In the genomic region with DNA sequence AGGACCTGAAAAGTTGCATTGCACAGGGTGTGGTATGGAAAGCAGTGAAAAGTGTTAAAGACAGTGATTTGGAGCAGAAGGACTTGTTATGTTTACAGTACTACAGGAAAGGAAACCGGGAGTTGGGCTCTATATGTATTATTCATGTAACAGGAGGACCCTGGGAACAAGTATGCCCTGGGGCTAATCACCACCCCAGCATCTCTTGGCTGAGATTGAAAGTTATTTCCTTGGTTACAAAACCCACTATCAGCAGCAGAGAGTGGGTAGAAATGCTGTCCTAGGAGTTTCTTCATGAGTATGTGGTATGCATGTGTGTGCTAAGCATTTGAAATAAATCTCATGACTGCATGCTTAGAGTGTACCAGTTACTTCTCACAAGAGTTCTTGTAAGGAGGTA, we compare ENCODE assay signal across 20 cellular contexts. TPM values are rescaled to one million over a fixed set of nuclear protein-coding genes. Genes with fewer than 3 reads are reported as not detected.
A peak's percentile ranks its signal among the peaks of the same experiment; 100 is the strongest.
DNase-seq lines count a peak whose midpoint lies in the region; ATAC-seq and TF ChIP-seq lines count a peak whose summit lies in the region.
"Had no signal": no experiment of that assay in that cellular context is flagged by ENCODE, and none has a peak within 500 bp of the region (broad histone marks: within the 10 kb centered on the region; RNA-seq: fewer than 3 reads in every experiment).

No MANE protein-coding gene starts in this region.

- H3K9me3 Mint-ChIP-seq in chondrocyte (ENCODE audit: low read depth) (peaks cover 6% of the 10 kb centered on the region), osteocyte (ENCODE audit: unreplicated experiment) (no peaks in the 10 kb centered on the region)

- peaks cover 35% of the 10 kb centered on the region for H3K4me1 Mint-ChIP-seq in chondrocyte (ENCODE audit: low read depth)
- peaks cover 62% of the 10 kb centered on the region for H3K4me1 Mint-ChIP-seq in osteocyte (ENCODE audit: unreplicated experiment)
- H3K4me1 Mint-ChIP-seq: CD4-positive, CD25-positive, alpha-beta regulatory T cell had no signal

- no peaks in the 10 kb centered on the region for H3K36me3 Mint-ChIP-seq in chondrocyte (ENCODE audit: low read depth)
- peaks cover 4% of the 10 kb centered on the region for H3K36me3 Mint-ChIP-seq in osteocyte (ENCODE audit: unreplicated experiment)
- H3K36me3 Mint-ChIP-seq: CD4-positive, CD25-positive, alpha-beta regulatory T cell had no signal

- ATAC-seq in HG03378 (IDR thresholded peaks at IDR 0.05; ENCODE audit: unreplicated experiment) = no peak
- ATAC-seq: HCT116, Panc1 had no signal

- TF ChIP-seq CTCF in chondrocyte (IDR thresholded peaks at IDR 0.05) = no peak
- TF ChIP-seq CTCF in osteocyte (IDR thresholded peaks at IDR 0.05) = no peak

- H3K27ac Mint-ChIP-seq in chondrocyte (ENCODE audit: unreplicated experiment) (peak overlapping the region; percentile 8), osteocyte (ENCODE audit: unreplicated experiment) (peak overlapping the region; percentile 82)
- H3K27ac Mint-ChIP-seq: CD4-positive, CD25-positive, alpha-beta regulatory T cell had no signal

- H3K4me3 Mint-ChIP-seq in chondrocyte (ENCODE audit: unreplicated experiment) = no peak overlapping the region
- H3K4me3 Mint-ChIP-seq in osteocyte (ENCODE audit: unreplicated experiment) = no peak overlapping the region
- H3K4me3 Mint-ChIP-seq: CD4-positive, CD25-positive, alpha-beta regulatory T cell had no signal

- peak; percentile 25 for DNase-seq in Daoy (ENCODE audit: low read depth)
- peak; percentile 77 for DNase-seq in M059J (ENCODE audit: low read depth)
- DNase-seq in chondrocyte (ENCODE audit: low spot score) = no peak
- DNase-seq in osteocyte (ENCODE audit: extremely low spot score, unreplicated experiment) = no peak
- no peak for DNase-seq in NCI-H526 (lab: John Stamatoyannopoulos, UW)
- no peak for DNase-seq in NOMO-1 treated with DMSO at 0.1 percent for 48 hours (lab: John Stamatoyannopoulos, UW; ENCODE audit: unreplicated experiment)
- DNase-seq: CD4-positive, CD25-positive, alpha-beta regulatory T cell; DMS53; NCI-H1092 treated with DMSO at 0.1 percent for 48 hours; NCI-H1436 treated with DMSO at 0.1 percent for 48 hours; NCI-H1930; NCI-H2107; NCI-H446; NCI-H526 treated with DMSO at 0.1 percent for 48 hours; SHP77 treated with DMSO at 0.1 percent for 48 hours had no signal

- H3K27me3 Mint-ChIP-seq in chondrocyte (ENCODE audit: low read depth) (no peaks in the 10 kb centered on the region), osteocyte (ENCODE audit: unreplicated experiment) (no peaks in the 10 kb centered on the region)

RNA-seq across cellular contexts. Expression of a gene that starts 46.9 kb away (rescaled TPM):
- 14.7 and 17.4 TPM in 2 replicates for total RNA-seq in Daoy (2014; rRNA removed; shearing (Covaris generic))
- total RNA-seq in M059J (2014; rRNA removed; shearing (Covaris generic)) = 4.4 and 7.6 TPM in 2 replicates
- 13.1 to 14.7 TPM (median 14.2 TPM) in 3 replicates for total RNA-seq in chondrocyte
- 44.3 and 46.9 TPM in 2 replicates for total RNA-seq in osteocyte
- total RNA-seq: CD4-positive, CD25-positive, alpha-beta regulatory T cell; HT-29; OCI-LY7 had no signal

Comparison
In these comparisons a context has a peak if more than half of its experiments do, and no peak if none do; other contexts are left out.
1. DNase-seq: peak in Daoy (single experiment) and M059J (single experiment); none in chondrocyte (single experiment), osteocyte (single experiment), NCI-H526 (0 of 2) and NOMO-1 treated with DMSO at 0.1 percent for 48 hours (single experiment).